1 cellular context compared by ENCODE assay signal in the genomic region with DNA sequence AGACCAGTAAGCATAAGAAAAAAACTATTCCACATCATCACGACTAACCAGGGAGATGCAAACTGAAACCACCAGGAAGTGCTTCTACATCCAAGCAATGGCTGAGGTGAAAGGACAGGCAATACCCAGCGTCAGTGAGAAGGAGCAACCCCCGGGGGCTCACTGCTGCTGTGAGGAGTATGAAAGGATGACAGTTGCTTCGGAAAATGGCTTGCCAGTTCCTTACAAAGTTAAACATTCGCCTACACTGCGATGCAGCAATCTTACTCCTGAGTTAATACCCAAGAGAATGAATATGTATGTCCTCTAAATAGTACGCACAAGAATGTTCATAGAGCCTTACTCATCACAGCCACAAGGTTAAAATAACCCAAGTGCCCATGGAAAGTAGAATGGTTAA.
TF ChIP-seq lines count a peak whose summit lies in the region.

No MANE protein-coding gene starts in this region.

TF ChIP-seq in H1, 55 proteins besides CTCF, POLR2A, EP300 and RAD21 (continued from another document):
- TF ChIP-seq RFX5 (IDR thresholded peaks at IDR 0.05; ENCODE audit: borderline replicate concordance, low read depth, low read length) = no peak
- no peak for TF ChIP-seq JUN (IDR thresholded peaks at IDR 0.05; ENCODE audit: low read depth, low read length)
